ENCODE assay signal across 6 cellular contexts in genomic region chr9:107770716-107771115, GRCh38.
"Had no signal": no experiment of that assay in that cellular context is flagged by ENCODE, and none has a peak within 500 bp of the region (broad histone marks: within the 10 kb centered on the region; RNA-seq: fewer than 3 reads in every experiment).

No MANE protein-coding gene starts in this region.

- H2AFZ ChIP-seq: GM23248 had no signal

- H3K4me3 ChIP-seq: GM23248, HAP-1 had no signal

- H3K4me1 ChIP-seq: HAP-1 had no signal

- H3K9ac ChIP-seq: GM23248 had no signal

- DNase-seq: GM23248, GOT3, H7, HFFc6 had no signal

- H3K36me3 ChIP-seq: HAP-1 had no signal

- H3K27ac ChIP-seq: GM23248, HL-60 had no signal
